Comparison of ENCODE assay signal across 9 cellular contexts in the genomic region with DNA sequence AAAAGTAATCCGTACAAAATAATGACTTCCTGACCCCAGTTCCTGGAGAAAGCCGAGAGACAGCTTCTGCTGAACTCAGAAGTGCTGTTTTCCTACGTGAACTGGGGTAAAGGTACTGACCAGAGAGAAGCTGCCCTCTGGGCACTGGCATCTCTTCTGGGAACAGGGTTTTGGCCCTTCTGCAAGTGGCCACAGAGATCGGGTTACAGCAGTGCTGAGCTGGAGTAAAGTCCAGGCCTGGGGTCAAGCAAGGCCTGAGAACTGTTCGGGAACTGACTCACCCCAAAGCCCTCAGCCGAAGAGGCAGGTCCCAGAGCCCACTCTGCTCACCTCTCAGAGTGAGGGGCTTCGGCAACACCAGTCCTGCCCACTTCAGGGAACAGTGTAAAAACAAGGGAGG.
DNase-seq lines count a peak whose midpoint lies in the region; ATAC-seq and TF ChIP-seq lines count a peak whose summit lies in the region.
"Had no signal": no experiment of that assay in that cellular context is flagged by ENCODE, and none has a peak within 500 bp of the region (broad histone marks: within the 10 kb centered on the region; RNA-seq: fewer than 3 reads in every experiment).

No MANE protein-coding gene starts in this region.

- H3K27me3 ChIP-seq in spleen (replicated peaks in 1 of 7) (no peaks in the 10 kb centered on the region), esophagus muscularis mucosa (no peaks in the 10 kb centered on the region), uterus (no peaks in the 10 kb centered on the region)

- DNase-seq in H4 (ENCODE audit: low spot score): peak; percentile 22
- peak; percentile 31 for DNase-seq in glomerular visceral epithelial cell (ENCODE audit: extremely low spot score)
- DNase-seq in spleen: no peak
- DNase-seq in esophagus muscularis mucosa (ENCODE audit: extremely low spot score): no peak
- DNase-seq in uterus: no peak

- ATAC-seq in SK-N-SH treated with all-trans-retinoic acid at 6 μM for 48 hours (peak; percentile 88), HG03342 (IDR thresholded peaks at IDR 0.05; ENCODE audit: unreplicated experiment) (no peak)

- H3K4me3 ChIP-seq in spleen (no peak overlapping the region), esophagus muscularis mucosa (no peak overlapping the region), uterus (no peak overlapping the region)
- H3K4me3 ChIP-seq: SK-N-MC had no signal

- H3K9me3 ChIP-seq in spleen: no peaks in the 10 kb centered on the region
- no peaks in the 10 kb centered on the region for H3K9me3 ChIP-seq in esophagus muscularis mucosa
- no peaks in the 10 kb centered on the region for H3K9me3 ChIP-seq in uterus

- no peak for TF ChIP-seq EP300 in esophagus muscularis mucosa (IDR thresholded peaks at IDR 0.05)

- intact Hi-C loops in spleen (cut with DNase I; ENCODE audit: low total_unique reads): no loop called here
- intact Hi-C loops in esophagus muscularis mucosa (cut with DNase I): no loop called here
- intact Hi-C loops in uterus (cut with DNase I; ENCODE audit: low total_unique reads): no loop called here

- H3K36me3 ChIP-seq in spleen (no peaks in the 10 kb centered on the region), esophagus muscularis mucosa (no peaks in the 10 kb centered on the region), uterus (no peaks in the 10 kb centered on the region)

- H3K27ac ChIP-seq in spleen (peak overlapping the region in 5 of 8 donors; percentile 1 to 76 (median 69)), esophagus muscularis mucosa (replicated peaks in 1 of 4) (no peak overlapping the region), uterus (no peak overlapping the region)
- H3K27ac ChIP-seq: epithelial cell of prostate, SK-N-MC had no signal

- peaks cover 11 to 49% (median 37%) of the 10 kb centered on the region in 6 donors for H3K4me1 ChIP-seq in spleen
- H3K4me1 ChIP-seq in esophagus muscularis mucosa: peaks cover 0 to 14% (median 0%) of the 10 kb centered on the region in 4 donors
- no peaks in the 10 kb centered on the region for H3K4me1 ChIP-seq in uterus

- no peak for TF ChIP-seq CTCF in spleen (IDR thresholded peaks at IDR 0.05 in 8 of 11, conservative IDR thresholded peaks at IDR 0.05 in 3 of 11)
- TF ChIP-seq CTCF in esophagus muscularis mucosa (IDR thresholded peaks at IDR 0.05): no peak
- no peak for TF ChIP-seq CTCF in uterus (IDR thresholded peaks at IDR 0.05)

- 67 to 85% (median 81%) methylated on average over 6 to 7 of the region's 7 CpGs for WGBS in spleen, 5 donors
- WGBS in esophagus muscularis mucosa: 82% methylated on average over 4 of the region's 7 CpGs

- TF ChIP-seq POLR2A in spleen (IDR thresholded peaks at IDR 0.05) (no peak), esophagus muscularis mucosa (IDR thresholded peaks at IDR 0.05; ENCODE audit: low read depth) (no peak), uterus (IDR thresholded peaks at IDR 0.05) (no peak)

TF ChIP-seq in SK-N-SH treated with all-trans-retinoic acid at 6 μM for 48 hours, 23 proteins besides CTCF, POLR2A, EP300 and RAD21:
- TF ChIP-seq ZNF70 (CRISPR knock-in tag; IDR thresholded peaks at IDR 0.05): no peak
- no peak for TF ChIP-seq RARB (CRISPR knock-in tag; IDR thresholded peaks at IDR 0.05)
- no peak for TF ChIP-seq ZFP30 (CRISPR knock-in tag; IDR thresholded peaks at IDR 0.05)
- TF ChIP-seq OSR1 (CRISPR knock-in tag; IDR thresholded peaks at IDR 0.05): no peak
- no peak for TF ChIP-seq ESRRG (CRISPR knock-in tag; IDR thresholded peaks at IDR 0.05)
- TF ChIP-seq SNAI2 (CRISPR knock-in tag; IDR thresholded peaks at IDR 0.05): no peak
- no peak for TF ChIP-seq ZNF8 (CRISPR knock-in tag; IDR thresholded peaks at IDR 0.05)
- TF ChIP-seq, protein P1, sequence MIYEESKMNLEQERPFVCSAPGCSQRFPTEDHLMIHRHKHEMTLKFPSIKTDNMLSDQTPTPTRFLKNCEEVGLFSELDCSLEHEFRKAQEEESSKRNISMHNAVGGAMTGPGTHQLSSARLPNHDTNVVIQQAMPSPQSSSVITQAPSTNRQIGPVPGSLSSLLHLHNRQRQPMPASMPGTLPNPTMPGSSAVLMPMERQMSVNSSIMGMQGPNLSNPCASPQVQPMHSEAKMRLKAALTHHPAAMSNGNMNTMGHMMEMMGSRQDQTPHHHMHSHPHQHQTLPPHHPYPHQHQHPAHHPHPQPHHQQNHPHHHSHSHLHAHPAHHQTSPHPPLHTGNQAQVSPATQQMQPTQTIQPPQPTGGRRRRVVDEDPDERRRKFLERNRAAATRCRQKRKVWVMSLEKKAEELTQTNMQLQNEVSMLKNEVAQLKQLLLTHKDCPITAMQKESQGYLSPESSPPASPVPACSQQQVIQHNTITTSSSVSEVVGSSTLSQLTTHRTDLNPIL (CRISPR knock-in tag; IDR thresholded peaks at IDR 0.05; ENCODE audit: low read depth): no peak
- TF ChIP-seq CSDC2 (CRISPR knock-in tag; IDR thresholded peaks at IDR 0.05): no peak
- no peak for TF ChIP-seq TCF4 (CRISPR knock-in tag; IDR thresholded peaks at IDR 0.05; ENCODE audit: borderline replicate concordance)
- no peak for TF ChIP-seq BACH2 (CRISPR knock-in tag; IDR thresholded peaks at IDR 0.05; ENCODE audit: borderline replicate concordance)
- no peak for TF ChIP-seq ARNTL (CRISPR knock-in tag; IDR thresholded peaks at IDR 0.05; ENCODE audit: borderline replicate concordance, low read depth)
- no peak for TF ChIP-seq GLIS3 (CRISPR knock-in tag; IDR thresholded peaks at IDR 0.05)
- TF ChIP-seq ZC3H10 (CRISPR knock-in tag; IDR thresholded peaks at IDR 0.05): no peak

Comparison
In these comparisons a context has a peak if more than half of its experiments do, and no peak if none do; other contexts are left out.
1. DNase-seq: peak in H4 (single experiment) and glomerular visceral epithelial cell (single experiment); none in spleen (single experiment), esophagus muscularis mucosa (single experiment) and uterus (0 of 2).
2. H3K27ac ChIP-seq: peak in spleen (5 of 8); none in esophagus muscularis mucosa (0 of 4) and uterus (0 of 2).